8 cellular contexts compared by ENCODE assay signal in the genomic region with DNA sequence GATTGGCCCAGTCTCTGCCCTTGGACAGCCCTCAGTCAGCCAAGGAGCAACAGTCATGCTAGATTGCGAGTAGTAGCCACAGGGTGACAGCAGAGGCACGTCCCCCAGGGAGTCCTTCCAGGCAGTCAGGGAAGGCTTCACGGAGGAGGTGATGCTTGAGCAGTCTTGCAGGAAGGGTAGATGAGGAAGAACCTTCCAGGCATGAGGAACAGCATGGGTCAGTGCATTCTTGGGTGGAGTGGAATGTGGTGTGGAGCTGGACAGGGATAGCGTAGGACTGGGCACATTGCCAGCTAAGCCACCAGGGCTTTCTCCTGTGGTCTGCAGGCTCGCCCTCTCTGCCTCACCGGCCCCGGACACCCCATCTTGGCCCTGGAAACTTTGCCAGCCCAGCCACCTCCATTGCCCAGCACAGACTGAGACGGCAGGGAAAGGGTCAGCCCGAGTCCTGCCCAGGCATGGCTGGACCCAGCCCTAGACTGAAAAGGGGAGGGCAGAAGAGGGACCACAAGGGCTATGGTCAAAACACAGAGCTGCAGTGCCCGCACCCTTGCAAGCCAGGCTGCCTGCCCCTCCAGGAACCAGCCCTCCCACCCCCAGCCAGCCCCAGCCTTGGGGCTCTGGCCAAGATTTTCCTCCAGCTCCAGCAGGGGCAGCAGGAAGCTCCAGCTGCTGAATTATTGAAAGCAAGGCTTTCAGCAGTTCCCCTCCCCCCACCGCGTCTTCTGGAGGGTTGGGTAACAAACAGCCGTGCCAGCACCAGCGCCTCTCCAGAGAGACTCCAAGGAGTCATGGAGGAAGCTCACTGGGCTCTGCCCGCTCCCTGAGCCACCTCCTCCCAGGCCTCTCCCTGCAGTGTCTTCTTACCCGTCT. TPM values are rescaled to one million over a fixed set of nuclear protein-coding genes. Genes with fewer than 3 reads are reported as not detected.
DNase-seq lines count a peak whose midpoint lies in the region; ATAC-seq, FAIRE-seq and TF ChIP-seq lines count a peak whose summit lies in the region.
"Had no signal": no experiment of that assay in that cellular context is flagged by ENCODE, and none has a peak within 500 bp of the region (broad histone marks: within the 10 kb centered on the region; RNA-seq: fewer than 3 reads in every experiment).

No MANE protein-coding gene starts in this region.

- H3K27me3 ChIP-seq in H7 (ENCODE audit: control insufficient read depth, insufficient read depth, low read length) (no peaks in the 10 kb centered on the region), foreskin keratinocyte (peaks cover 21% of the 10 kb centered on the region)

- peaks cover 2% of the 10 kb centered on the region for H3K4me1 Mint-ChIP-seq in progenitor cell of endocrine pancreas (ENCODE audit: low read depth)

- H3K27ac ChIP-seq in foreskin keratinocyte: no peak overlapping the region
- H3K27ac ChIP-seq: epithelial cell of prostate had no signal

- intact Hi-C loops in sciatic nerve (cut with DNase I): no loop called here

- H3K9me3 Mint-ChIP-seq in progenitor cell of endocrine pancreas (ENCODE audit: low read depth): no peaks in the 10 kb centered on the region

- no peak for ATAC-seq in foreskin keratinocyte
- ATAC-seq in sciatic nerve: peak; percentile 62
- ATAC-seq in GM21529 (IDR thresholded peaks at IDR 0.05; ENCODE audit: unreplicated experiment): no peak
- ATAC-seq in HG03135 (IDR thresholded peaks at IDR 0.05; ENCODE audit: unreplicated experiment): no peak

- no peak overlapping the region for H3K27ac Mint-ChIP-seq in progenitor cell of endocrine pancreas

- FAIRE-seq in RCC 7860 (lab: Jason Lieb, UNC): peak; percentile 89

- no peak overlapping the region for H3K4me3 ChIP-seq in H7 (ENCODE audit: insufficient read depth, low read depth, low read length)

- no peaks in the 10 kb centered on the region for H3K36me3 ChIP-seq in H7 (replicated peaks; ENCODE audit: control insufficient read depth, insufficient read depth, low read length)

- H3K27me3 Mint-ChIP-seq in progenitor cell of endocrine pancreas: peaks cover 55% of the 10 kb centered on the region

- TF ChIP-seq CTCF in foreskin keratinocyte (conservative IDR thresholded peaks at IDR 0.05) (peak; percentile 7), progenitor cell of endocrine pancreas (IDR thresholded peaks at IDR 0.05; ENCODE audit: unreplicated experiment) (no peak)

- no peak overlapping the region for H3K4me3 Mint-ChIP-seq in progenitor cell of endocrine pancreas (ENCODE audit: low read depth)

- no peaks in the 10 kb centered on the region for H3K4me1 ChIP-seq in foreskin keratinocyte

- DNase-seq in H7 (peak; percentile 84), RCC 7860 (ENCODE audit: low spot score) (peak; percentile 99), foreskin keratinocyte (no peak), sciatic nerve (ENCODE audit: low spot score) (peak; percentile 62), progenitor cell of endocrine pancreas (ENCODE audit: low spot score, unreplicated experiment) (no peak)

- H3K36me3 Mint-ChIP-seq in progenitor cell of endocrine pancreas (ENCODE audit: insufficient read depth): no peaks in the 10 kb centered on the region

RNA-seq across cellular contexts. Expression of gene SRRM3, which starts 18.7 kb away (rescaled TPM):
- 7.0 and 7.6 TPM in 2 replicates for total RNA-seq in H7 (2014; rRNA removed; shearing (Covaris generic))
- 0.92 and 1.2 TPM in 2 replicates for total RNA-seq in foreskin keratinocyte
- 0.92 and 1.3 TPM in 2 replicates for polyA plus RNA-seq in foreskin keratinocyte
- total RNA-seq in sciatic nerve: 2.9 TPM
- 2.5 and 3.3 TPM in 2 replicates for total RNA-seq in progenitor cell of endocrine pancreas

Comparison
In these comparisons a context has a peak if more than half of its experiments do, and no peak if none do; other contexts are left out.
1. DNase-seq: peak in H7 (single experiment), RCC 7860 (single experiment) and sciatic nerve (single experiment); none in foreskin keratinocyte (0 of 2) and progenitor cell of endocrine pancreas (single experiment).